19 cellular contexts compared by ENCODE assay signal in the genomic region with DNA sequence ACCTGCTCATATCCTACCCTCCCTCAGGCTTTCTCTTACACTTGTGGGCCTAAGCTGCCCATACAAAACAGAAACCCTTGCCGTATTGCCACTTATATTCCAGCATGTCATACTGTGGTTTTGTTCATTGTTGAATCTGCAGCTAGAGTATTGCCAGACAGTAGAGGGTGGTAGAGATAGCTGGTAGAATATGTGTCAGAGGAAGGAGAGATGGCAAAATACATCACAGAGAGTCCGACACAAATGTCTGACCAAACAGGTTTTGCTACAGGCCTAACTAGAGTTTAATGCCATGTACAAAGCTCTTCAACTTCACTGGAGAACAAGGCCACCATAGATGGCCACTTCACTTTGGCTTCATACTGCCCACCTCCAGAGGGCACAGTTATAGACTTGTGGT.
A peak's percentile ranks its signal among the peaks of the same experiment; 100 is the strongest.
DNase-seq lines count a peak whose midpoint lies in the region; ATAC-seq, FAIRE-seq and TF ChIP-seq lines count a peak whose summit lies in the region.
"Had no signal": no experiment of that assay in that cellular context is flagged by ENCODE, and none has a peak within 500 bp of the region (broad histone marks: within the 10 kb centered on the region; RNA-seq: fewer than 3 reads in every experiment).

No MANE protein-coding gene starts in this region.

- no peak for FAIRE-seq in small intestine (lab: Jason Lieb, UNC)
- FAIRE-seq: islet of Langerhans had no signal

- H3K27ac Mint-ChIP-seq in activated CD8-positive, alpha-beta memory T cell treated with anti-CD3 and anti-CD28 coated beads, Interleukin-2, amount 10 ng/mL, durations not matched to agents 7 days and 5 days, result no peak overlapping the region
- H3K27ac Mint-ChIP-seq: activated CD8-positive, alpha-beta T cell treated with anti-CD3 and anti-CD28 coated beads, Interleukin-2, amount 10 ng/mL, durations not matched to agents 7 days and 5 days; H9; WTC11 had no signal

- no peak overlapping the region for H3K4me3 Mint-ChIP-seq in activated CD8-positive, alpha-beta memory T cell treated with anti-CD3 and anti-CD28 coated beads, Interleukin-2, amount 10 ng/mL, durations not matched to agents 7 days and 5 days
- H3K4me3 Mint-ChIP-seq: activated CD8-positive, alpha-beta T cell treated with anti-CD3 and anti-CD28 coated beads, Interleukin-2, amount 10 ng/mL, durations not matched to agents 7 days and 5 days; H9; neural crest cell; WTC11 had no signal

- H3K4me1 ChIP-seq in small intestine (ENCODE audit: control insufficient read depth in 2 of 2, insufficient read depth in 1 of 2, low read depth in 1 of 2, low read length in 1 of 2), result no peaks in the 10 kb centered on the region
- H3K4me1 ChIP-seq: upper lobe of right lung had no signal

- H3K4me1 Mint-ChIP-seq in activated CD8-positive, alpha-beta memory T cell treated with anti-CD3 and anti-CD28 coated beads, Interleukin-2, amount 10 ng/mL, durations not matched to agents 7 days and 5 days, result no peaks in the 10 kb centered on the region
- H3K4me1 Mint-ChIP-seq: H9, neural crest cell, WTC11 had no signal

- no peak overlapping the region for H3K27ac ChIP-seq in small intestine (ENCODE audit: low read depth in 1 of 2, low read length in 1 of 2)
- H3K27ac ChIP-seq: cardiac muscle cell, upper lobe of right lung had no signal

- DNase-seq in NCI-H748 (lab: John Stamatoyannopoulos, UW; ENCODE audit: unreplicated experiment), result peak; percentile 13
- no peak for DNase-seq in NCI-H748 treated with DMSO at 0.1 percent for 48 hours (lab: John Stamatoyannopoulos, UW)
- peak; percentile 38 for DNase-seq in NCI-H510A treated with DMSO at 0.1 percent for 48 hours (lab: John Stamatoyannopoulos, UW)
- no peak for DNase-seq in epithelial cell of proximal tubule (ENCODE audit: low read depth)
- DNase-seq in small intestine, result peak; percentile 0
- DNase-seq in activated CD8-positive, alpha-beta memory T cell treated with anti-CD3 and anti-CD28 coated beads, Interleukin-2, amount 10 ng/mL, durations not matched to agents 7 days and 5 days, result no peak
- DNase-seq in NCI-H2171 treated with DMSO at 0.1 percent for 48 hours (lab: John Stamatoyannopoulos, UW), result no peak
- DNase-seq: activated CD8-positive, alpha-beta T cell treated with anti-CD3 and anti-CD28 coated beads, Interleukin-2, amount 10 ng/mL, durations not matched to agents 7 days and 5 days; DMS79; H9; NCI-H1092; NCI-H524 treated with DMSO at 0.1 percent for 48 hours; stimulated activated naive CD8-positive, alpha-beta T cell treated with anti-CD3 and anti-CD28 coated beads, Interleukin-15, Interleukin-2, amounts not matched to agents 100 U/mL and 50 U/mL, for 24 hours; upper lobe of right lung had no signal

- no peaks in the 10 kb centered on the region for H3K36me3 ChIP-seq in small intestine (ENCODE audit: control insufficient read depth in 2 of 2, insufficient read depth in 2 of 2, low read length in 2 of 2)
- H3K36me3 ChIP-seq: cardiac muscle cell, upper lobe of right lung had no signal

- ATAC-seq in GM18498 (IDR thresholded peaks at IDR 0.05; ENCODE audit: unreplicated experiment), result no peak
- no peak for ATAC-seq in activated CD8-positive, alpha-beta memory T cell treated with anti-CD3 and anti-CD28 coated beads, Interleukin-2, amount 10 ng/mL, durations not matched to agents 7 days and 5 days
- ATAC-seq: activated CD8-positive, alpha-beta T cell treated with anti-CD3 and anti-CD28 coated beads, Interleukin-2, amount 10 ng/mL, durations not matched to agents 7 days and 5 days; stimulated activated naive CD8-positive, alpha-beta T cell treated with anti-CD3 and anti-CD28 coated beads, Interleukin-15, Interleukin-2, amounts not matched to agents 100 U/mL and 50 U/mL, for 24 hours; upper lobe of right lung; WTC11 had no signal

- H3K4me3 ChIP-seq in epithelial cell of proximal tubule (ENCODE audit: low read depth, low read length) (no peak overlapping the region), small intestine (ENCODE audit: low read depth in 1 of 2, low read length in 2 of 2) (no peak overlapping the region)
- H3K4me3 ChIP-seq: cardiac muscle cell, upper lobe of right lung had no signal

- H3K27me3 ChIP-seq in small intestine (ENCODE audit: control insufficient read depth in 2 of 2, insufficient read depth in 2 of 2, low read length in 2 of 2), result no peaks in the 10 kb centered on the region
- H3K27me3 ChIP-seq: cardiac muscle cell, upper lobe of right lung had no signal

- TF ChIP-seq CTCF in epithelial cell of proximal tubule (conservative IDR thresholded peaks at IDR 0.05; ENCODE audit: low read depth, low read length), result peak; percentile 16

- 33 to 79% (median 75%) methylated on average over 2 of the region's 2 CpGs for WGBS in small intestine, 3 donors

- no peaks in the 10 kb centered on the region for H3K27me3 Mint-ChIP-seq in activated CD8-positive, alpha-beta memory T cell treated with anti-CD3 and anti-CD28 coated beads, Interleukin-2, amount 10 ng/mL, durations not matched to agents 7 days and 5 days

- H3K9me3 Mint-ChIP-seq in activated CD8-positive, alpha-beta memory T cell treated with anti-CD3 and anti-CD28 coated beads, Interleukin-2, amount 10 ng/mL, durations not matched to agents 7 days and 5 days (ENCODE audit: low read depth), result no peaks in the 10 kb centered on the region
- H3K9me3 Mint-ChIP-seq: neural crest cell, WTC11 had no signal

- no peaks in the 10 kb centered on the region for H3K9me3 ChIP-seq in small intestine (ENCODE audit: control insufficient read depth, low read depth)
- H3K9me3 ChIP-seq: upper lobe of right lung had no signal

- CTCF ChIA-PET in activated CD8-positive, alpha-beta memory T cell treated with anti-CD3 and anti-CD28 coated beads, Interleukin-2, amount 10 ng/mL, durations not matched to agents 7 days and 5 days (lab: Charles Lee), result no interaction called here

- no peaks in the 10 kb centered on the region for H3K36me3 Mint-ChIP-seq in activated CD8-positive, alpha-beta memory T cell treated with anti-CD3 and anti-CD28 coated beads, Interleukin-2, amount 10 ng/mL, durations not matched to agents 7 days and 5 days
- H3K36me3 Mint-ChIP-seq: WTC11 had no signal

Comparison
In these comparisons a context has a peak if more than half of its experiments do, and no peak if none do; other contexts are left out.
1. DNase-seq: peak in NCI-H748 (single experiment), NCI-H510A treated with DMSO at 0.1 percent for 48 hours (single experiment) and small intestine (single experiment); none in NCI-H748 treated with DMSO at 0.1 percent for 48 hours (single experiment), epithelial cell of proximal tubule (single experiment), activated CD8-positive, alpha-beta memory T cell treated with anti-CD3 and anti-CD28 coated beads, Interleukin-2, amount 10 ng/mL, durations not matched to agents 7 days and 5 days (single experiment) and NCI-H2171 treated with DMSO at 0.1 percent for 48 hours (single experiment).